ENCODE assay signal across 16 cellular contexts in genomic region chr3:12307136-12307535, GRCh38.
"Had no signal": no experiment of that assay in that cellular context is flagged by ENCODE, and none has a peak within 500 bp of the region (broad histone marks: within the 10 kb centered on the region; RNA-seq: fewer than 3 reads in every experiment).

No MANE protein-coding gene starts in this region.

- ATAC-seq: activated CD8-positive, alpha-beta memory T cell treated with anti-CD3 and anti-CD28 coated beads, Interleukin-2, amount 10 ng/mL, durations not matched to agents 7 days and 5 days; pancreas had no signal

- H3K9me3 ChIP-seq: pancreas, thyroid gland, vagina had no signal

- H3K27me3 ChIP-seq: pancreas, thyroid gland, vagina had no signal

- H3K9ac ChIP-seq: neural progenitor cell had no signal

- DNase-seq: activated CD4-positive, alpha-beta T cell treated with anti-CD3 and anti-CD28 coated beads, Interleukin-2, amount 50 U/mL, for 4 hours; activated CD4-positive, CD25-positive, alpha-beta regulatory T cell treated with anti-CD3 and anti-CD28 coated beads, Interleukin-2, amount 50 U/mL, for 72 hours; activated CD8-positive, alpha-beta memory T cell treated with anti-CD3 and anti-CD28 coated beads, Interleukin-2, amount 10 ng/mL, durations not matched to agents 7 days and 5 days; activated gamma-delta T cell; activated naive CD8-positive, alpha-beta T cell treated with anti-CD3 and anti-CD28 coated beads, Interleukin-2, amount 10 ng/mL, durations not matched to agents 7 days and 5 days; activated T-cell treated with anti-CD3 and anti-CD28 coated beads, Interleukin-2, amount 50 U/mL, for 24 hours; anterior cingulate cortex; effector CD8-positive, alpha-beta T cell; hippocampal formation; pancreas; thyroid gland had no signal

- H3K4me3 ChIP-seq: cardiac muscle cell, coronary artery, neural progenitor cell, pancreas, skin epidermis, thyroid gland, vagina had no signal

- H2AFZ ChIP-seq: neural progenitor cell had no signal

- H3K4me2 ChIP-seq: neural progenitor cell had no signal

- H3K36me3 ChIP-seq: cardiac muscle cell, neural progenitor cell, pancreas, thyroid gland, vagina had no signal

- H3K4me1 ChIP-seq: neural progenitor cell, pancreas, thyroid gland had no signal

- H3K27ac ChIP-seq: cardiac muscle cell, coronary artery, neural progenitor cell, pancreas, skin epidermis, thyroid gland, vagina had no signal
